Comparison of ENCODE assay signal across 1 cellular context in genomic region chr14:20631023-20631820, GRCh38.
TF ChIP-seq lines count a peak whose summit lies in the region.

No MANE protein-coding gene starts in this region.

TF ChIP-seq in HepG2, 621 proteins besides CTCF, POLR2A, EP300 and RAD21 (continued from another document and continues in another):
- TF ChIP-seq, protein P1, sequence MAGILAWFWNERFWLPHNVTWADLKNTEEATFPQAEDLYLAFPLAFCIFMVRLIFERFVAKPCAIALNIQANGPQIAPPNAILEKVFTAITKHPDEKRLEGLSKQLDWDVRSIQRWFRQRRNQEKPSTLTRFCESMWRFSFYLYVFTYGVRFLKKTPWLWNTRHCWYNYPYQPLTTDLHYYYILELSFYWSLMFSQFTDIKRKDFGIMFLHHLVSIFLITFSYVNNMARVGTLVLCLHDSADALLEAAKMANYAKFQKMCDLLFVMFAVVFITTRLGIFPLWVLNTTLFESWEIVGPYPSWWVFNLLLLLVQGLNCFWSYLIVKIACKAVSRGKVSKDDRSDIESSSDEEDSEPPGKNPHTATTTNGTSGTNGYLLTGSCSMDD (CRISPR knock-in tag; IDR thresholded peaks at IDR 0.05) = no peak
- TF ChIP-seq ZBTB4 (CRISPR knock-in tag; IDR thresholded peaks at IDR 0.05; ENCODE audit: borderline replicate concordance) (no peak), STAT6 (CRISPR knock-in tag; IDR thresholded peaks at IDR 0.05; ENCODE audit: borderline replicate concordance) (no peak), ZNF850 (CRISPR knock-in tag; conservative IDR thresholded peaks at IDR 0.05) (no peak), ZSCAN22 (CRISPR knock-in tag; IDR thresholded peaks at IDR 0.05) (no peak), HBP1 (CRISPR knock-in tag; IDR thresholded peaks at IDR 0.05; ENCODE audit: low read depth) (no peak), RCOR2 (CRISPR knock-in tag; IDR thresholded peaks at IDR 0.05) (peak; percentile 59), AHDC1 (CRISPR knock-in tag; IDR thresholded peaks at IDR 0.05; ENCODE audit: borderline replicate concordance) (no peak), FOSL2 (CRISPR knock-in tag; IDR thresholded peaks at IDR 0.05) (no peak), PAF1 (CRISPR knock-in tag; IDR thresholded peaks at IDR 0.05) (no peak), ZFP36L2 (CRISPR knock-in tag; IDR thresholded peaks at IDR 0.05) (no peak), ZNF841 (CRISPR knock-in tag; IDR thresholded peaks at IDR 0.05; ENCODE audit: borderline replicate concordance) (no peak), HOXA3 (CRISPR knock-in tag; IDR thresholded peaks at IDR 0.05) (no peak), ZNF503 (CRISPR knock-in tag; IDR thresholded peaks at IDR 0.05) (no peak), ZNF256 (CRISPR knock-in tag; conservative IDR thresholded peaks at IDR 0.05) (no peak), PHF5A (CRISPR knock-in tag; IDR thresholded peaks at IDR 0.05; ENCODE audit: low read depth, unreplicated experiment) (no peak), ZNF260 (CRISPR knock-in tag; IDR thresholded peaks at IDR 0.05; ENCODE audit: borderline replicate concordance, low read depth) (no peak), RBM39 (IDR thresholded peaks at IDR 0.05; ENCODE audit: low read depth, low read length, poor library complexity, severe bottlenecking) (no peak), HOXA5 (CRISPR knock-in tag; IDR thresholded peaks at IDR 0.05) (no peak), ZNF572 (CRISPR knock-in tag; IDR thresholded peaks at IDR 0.05) (no peak), KLF12 (CRISPR knock-in tag; IDR thresholded peaks at IDR 0.05; ENCODE audit: borderline replicate concordance) (peak; percentile 48; the same call in 1 of the 2 replicates), PHF21A (CRISPR knock-in tag; IDR thresholded peaks at IDR 0.05) (no peak), RFXANK (CRISPR knock-in tag; IDR thresholded peaks at IDR 0.05) (no peak), MBNL3 (CRISPR knock-in tag; conservative IDR thresholded peaks at IDR 0.05) (no peak), NKX3-1 (CRISPR knock-in tag; IDR thresholded peaks at IDR 0.05) (no peak), ZNF451 (CRISPR knock-in tag; IDR thresholded peaks at IDR 0.05) (no peak), ZNF30 (CRISPR knock-in tag; IDR thresholded peaks at IDR 0.05) (no peak), ZNF713 (CRISPR knock-in tag; IDR thresholded peaks at IDR 0.05) (no peak), BATF2 (CRISPR knock-in tag; IDR thresholded peaks at IDR 0.05) (no peak), ZNF414 (CRISPR knock-in tag; IDR thresholded peaks at IDR 0.05) (no peak), FIP1L1 (IDR thresholded peaks at IDR 0.05; ENCODE audit: borderline replicate concordance, insufficient read depth, low read depth, low read length) (no peak), ZNF792 (CRISPR knock-in tag; IDR thresholded peaks at IDR 0.05) (no peak), HMG20B (CRISPR knock-in tag; conservative IDR thresholded peaks at IDR 0.05) (no peak)
- TF ChIP-seq, protein P2, sequence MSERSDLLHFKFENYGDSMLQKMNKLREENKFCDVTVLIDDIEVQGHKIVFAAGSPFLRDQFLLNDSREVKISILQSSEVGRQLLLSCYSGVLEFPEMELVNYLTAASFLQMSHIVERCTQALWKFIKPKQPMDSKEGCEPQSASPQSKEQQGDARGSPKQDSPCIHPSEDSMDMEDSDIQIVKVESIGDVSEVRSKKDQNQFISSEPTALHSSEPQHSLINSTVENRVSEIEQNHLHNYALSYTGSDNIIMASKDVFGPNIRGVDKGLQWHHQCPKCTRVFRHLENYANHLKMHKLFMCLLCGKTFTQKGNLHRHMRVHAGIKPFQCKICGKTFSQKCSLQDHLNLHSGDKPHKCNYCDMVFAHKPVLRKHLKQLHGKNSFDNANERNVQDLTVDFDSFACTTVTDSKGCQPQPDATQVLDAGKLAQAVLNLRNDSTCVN (CRISPR knock-in tag; IDR thresholded peaks at IDR 0.05; ENCODE audit: borderline replicate concordance) = no peak
- TF ChIP-seq, protein P3, sequence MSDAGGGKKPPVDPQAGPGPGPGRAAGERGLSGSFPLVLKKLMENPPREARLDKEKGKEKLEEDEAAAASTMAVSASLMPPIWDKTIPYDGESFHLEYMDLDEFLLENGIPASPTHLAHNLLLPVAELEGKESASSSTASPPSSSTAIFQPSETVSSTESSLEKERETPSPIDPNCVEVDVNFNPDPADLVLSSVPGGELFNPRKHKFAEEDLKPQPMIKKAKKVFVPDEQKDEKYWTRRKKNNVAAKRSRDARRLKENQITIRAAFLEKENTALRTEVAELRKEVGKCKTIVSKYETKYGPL (CRISPR knock-in tag; IDR thresholded peaks at IDR 0.05) = no peak
